ENCODE assay signal across 10 cellular contexts in the genomic region with DNA sequence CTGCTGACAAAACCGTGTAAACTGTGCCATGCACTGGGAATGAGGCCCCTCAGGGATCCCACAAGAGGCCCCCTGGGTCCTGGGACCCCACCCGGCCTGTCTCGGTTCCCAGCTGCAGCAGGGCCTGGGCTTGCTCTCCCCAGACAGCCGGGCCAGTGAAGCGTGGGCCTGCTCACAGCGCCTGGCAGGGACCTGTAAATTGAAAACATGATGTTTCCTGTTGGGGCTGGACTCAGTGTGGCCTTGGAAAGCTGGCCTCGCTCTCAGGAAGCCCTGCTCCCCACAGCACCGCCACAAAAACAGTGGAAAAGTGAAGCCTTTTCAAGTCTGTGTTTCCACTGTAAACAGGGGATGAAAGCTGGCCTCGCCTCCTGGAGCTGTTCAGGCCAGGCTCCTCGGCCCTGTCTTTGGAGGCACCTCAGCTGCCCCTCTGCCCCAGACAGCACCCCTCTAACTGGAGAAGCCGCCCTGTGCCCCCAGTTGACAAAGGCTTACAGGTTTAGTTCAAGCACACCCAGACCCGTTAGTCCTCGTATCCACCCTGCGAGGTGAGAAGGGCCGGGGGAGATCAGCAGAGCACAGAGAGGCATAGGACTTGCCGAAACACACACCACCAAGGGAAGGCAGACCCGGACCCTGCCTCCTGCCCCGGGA.
DNase-seq lines count a peak whose midpoint lies in the region; ATAC-seq, FAIRE-seq and TF ChIP-seq lines count a peak whose summit lies in the region.
"Had no signal": no experiment of that assay in that cellular context is flagged by ENCODE, and none has a peak within 500 bp of the region (broad histone marks: within the 10 kb centered on the region; RNA-seq: fewer than 3 reads in every experiment).

No MANE protein-coding gene starts in this region.

- peak overlapping the region in 1 of 7 donors; percentile 42 for H3K27ac Mint-ChIP-seq in CD4-positive, alpha-beta memory T cell

- POLR2A ChIA-PET in K562 (lab: Yijun Ruan, JAX), result interaction anchor here (0.7 to 1.5 kb wide), 5 partner anchors 11 to 212 kb away, joined by 3 read pairs; no protein-coding TSS in a partner anchor
- POLR2A ChIA-PET in CD4-positive, alpha-beta memory T cell (lab: Charles Lee; ENCODE audit: partially characterized antibody), result no interaction called here

- peaks cover 0 to 3% of the 10 kb centered on the region in 2 donors for H3K36me3 Mint-ChIP-seq in CD4-positive, alpha-beta memory T cell

- DNase-seq in GDM1 (lab: John Stamatoyannopoulos, UW) (peak; percentile 67), K562 (ENCODE audit: extremely low read depth in 1 of 4, low spot score in 3 of 4) (no peak), kidney (peak; percentile 72), sciatic nerve (ENCODE audit: low spot score) (no peak), DMS53 treated with DMSO at 0.1 percent for 48 hours (lab: John Stamatoyannopoulos, UW; ENCODE audit: unreplicated experiment) (no peak)
- DNase-seq in CD4-positive, alpha-beta memory T cell, result no peak
- DNase-seq in activated CD8-positive, alpha-beta memory T cell treated with anti-CD3 and anti-CD28 coated beads, Interleukin-2, amount 50 U/mL, for 4 hours, result no peak
- DNase-seq: COR-L47, HCEC 1CT had no signal

- TF ChIP-seq RAD21 in K562 (CRISPR knock-in tag; conservative IDR thresholded peaks at IDR 0.05 in 1 of 2, IDR thresholded peaks at IDR 0.05 in 1 of 2), result no peak

- TF ChIP-seq EP300 in K562 (IDR thresholded peaks at IDR 0.05; ENCODE audit: low read length), result no peak

- H2AFZ ChIP-seq in K562 (ENCODE audit: low read depth, low read length), result no peak overlapping the region

- H3K36me3 ChIP-seq in K562 (ENCODE audit: control insufficient read depth, insufficient read depth, low read length) (peaks cover 23% of the 10 kb centered on the region), kidney (ENCODE audit: control insufficient read depth in 1 of 2, insufficient read depth in 2 of 2, low read length in 2 of 2) (peaks cover 0 to 4% of the 10 kb centered on the region in 2 donors)
- no peaks in the 10 kb centered on the region for H3K36me3 ChIP-seq in CD4-positive, alpha-beta memory T cell (ENCODE audit: insufficient read depth, low read length)

- in situ Hi-C loops in K562 (cut with MboI), result loop anchor here (25.0 kb wide), 2 partner anchors 90 to 1140 kb away; a partner anchor contains a TSS

- H3K4me1 Mint-ChIP-seq in CD4-positive, alpha-beta memory T cell, result peaks cover 0 to 2% (median under 1%) of the 10 kb centered on the region in 4 donors

- no peaks in the 10 kb centered on the region for H3K27me3 Mint-ChIP-seq in CD4-positive, alpha-beta memory T cell

- peak overlapping the region; percentile 94 for H3K27ac ChIP-seq in K562 (ENCODE audit: extremely low read depth, low read depth, low read length)
- peak overlapping the region; percentile 74 to 81 for H3K27ac ChIP-seq in kidney (ENCODE audit: low read depth in 2 of 2, low read length in 2 of 2)
- H3K27ac ChIP-seq in CD4-positive, alpha-beta memory T cell (ENCODE audit: low read depth, low read length), result no peak overlapping the region

- H3K9me3 ChIP-seq in K562 (replicated peaks; ENCODE audit: control insufficient read depth, insufficient read depth, low read depth, low read length) (no peaks in the 10 kb centered on the region), kidney (ENCODE audit: control insufficient read depth in 1 of 2, low read length in 2 of 2) (no peaks in the 10 kb centered on the region)
- H3K9me3 ChIP-seq in CD4-positive, alpha-beta memory T cell (ENCODE audit: control insufficient read depth in 1 of 2, low read length in 2 of 2), result no peaks in the 10 kb centered on the region

- no peaks in the 10 kb centered on the region for H4K20me1 ChIP-seq in K562 (replicated peaks; ENCODE audit: control insufficient read depth, insufficient read depth, low read length)

- H3K9me1 ChIP-seq in K562 (ENCODE audit: control insufficient read depth, insufficient read depth, low read length), result no peaks in the 10 kb centered on the region

- ATAC-seq in K562 (no peak), sciatic nerve (peak; percentile 66), GM21528 (IDR thresholded peaks at IDR 0.05; ENCODE audit: low FRiP score, unreplicated experiment) (no peak)

- FAIRE-seq in K562 (lab: Jason Lieb, UNC) (no peak), kidney (lab: Jason Lieb, UNC) (no peak)

- H3K4me3 ChIP-seq in K562, result no peak overlapping the region
- H3K4me3 ChIP-seq in kidney (ENCODE audit: low read length in 2 of 2), result no peak overlapping the region
- no peak overlapping the region for H3K4me3 ChIP-seq in CD4-positive, alpha-beta memory T cell (ENCODE audit: low read length in 2 of 2)

- no peaks in the 10 kb centered on the region for H3K9me3 Mint-ChIP-seq in CD4-positive, alpha-beta memory T cell

- TF ChIP-seq CTCF in K562 (IDR thresholded peaks at IDR 0.05 in 2 of 3, conservative IDR thresholded peaks at IDR 0.05 in 1 of 3; ENCODE audit: insufficient read depth in 2 of 3, low read depth in 1 of 3, low read length in 3 of 3), result no peak
- no peak for TF ChIP-seq CTCF in kidney (IDR thresholded peaks at IDR 0.05; ENCODE audit: borderline replicate concordance, extremely low read depth, insufficient read depth)

- H3K27me3 ChIP-seq in K562 (ENCODE audit: control insufficient read depth in 2 of 2, insufficient read depth in 2 of 2, low read length in 2 of 2), result no peaks in the 10 kb centered on the region
- no peaks in the 10 kb centered on the region for H3K27me3 ChIP-seq in CD4-positive, alpha-beta memory T cell (ENCODE audit: insufficient read depth, low read length)

- CTCF ChIA-PET in K562 (lab: Yijun Ruan, JAX; ENCODE audit: low intra/inter-chr PET ratio), result interaction anchor here (1.0 kb wide), 1 partner anchor 18 kb away, joined by 4 read pairs; no protein-coding TSS in a partner anchor
- CTCF ChIA-PET in CD4-positive, alpha-beta memory T cell (lab: Charles Lee; ENCODE audit: partially characterized antibody), result interaction anchor here (0.5 to 1.5 kb wide), 2 partner anchors 18 to 1147 kb away, joined by 3 to 5 read pairs; no protein-coding TSS in a partner anchor

- H3K4me2 ChIP-seq in K562 (ENCODE audit: insufficient read depth, low read length), result no peak overlapping the region

- 77% methylated on average over 18 of the region's 18 CpGs for WGBS in K562 (ENCODE audit: insufficient coverage, low coverage, missing lambda C conversion rate)

- H3K4me1 ChIP-seq in K562 (replicated peaks in 1 of 2; ENCODE audit: control insufficient read depth in 2 of 2, insufficient read depth in 2 of 2, low read length in 2 of 2) (peaks cover 67 to 78% of the 10 kb centered on the region in 2 experiments), kidney (ENCODE audit: control insufficient read depth in 1 of 2, insufficient read depth in 1 of 2, low read depth in 1 of 2, low read length in 2 of 2) (peaks cover 62 to 78% of the 10 kb centered on the region in 2 donors)
- no peaks in the 10 kb centered on the region for H3K4me1 ChIP-seq in CD4-positive, alpha-beta memory T cell (ENCODE audit: insufficient read depth, low read length)

- intact Hi-C loops in K562 (cut with micrococcal nuclease) (no loop called here), kidney (cut with DNase I) (no loop called here), sciatic nerve (cut with DNase I) (no loop called here)
- intact Hi-C loops in CD4-positive, alpha-beta memory T cell (cut with micrococcal nuclease), result no loop called here

- H3K9ac ChIP-seq in K562 (ENCODE audit: insufficient read depth in 1 of 2, low read depth in 2 of 2, low read length in 2 of 2) (peak overlapping the region; percentile 74 to 80; a peak in 3 of 4 replicates), kidney (ENCODE audit: low read length in 2 of 2) (peak overlapping the region in 1 of 2 donors; percentile 58)

- no TSS peak for BruUV-seq in K562 (replicated peaks; lab: Mats Ljungman, UMichigan)

- no peak for TF ChIP-seq POLR2A in K562 (conservative IDR thresholded peaks at IDR 0.05)

- peaks cover 22% of the 10 kb centered on the region; the same call in 2 of the 3 replicates for H3K79me2 ChIP-seq in K562 (ENCODE audit: control insufficient read depth, insufficient read depth, low read length)

- H3K4me3 Mint-ChIP-seq in CD4-positive, alpha-beta memory T cell, result no peak overlapping the region

TF ChIP-seq in K562, 482 proteins besides CTCF, POLR2A, EP300 and RAD21 (continues in another document):
- no peak for TF ChIP-seq GTF2E2 (tag; IDR thresholded peaks at IDR 0.05)
- TF ChIP-seq HIVEP1 (CRISPR knock-in tag; IDR thresholded peaks at IDR 0.05), result no peak
- no peak for TF ChIP-seq SMARCA5 (IDR thresholded peaks at IDR 0.05)
- TF ChIP-seq, protein P1, sequence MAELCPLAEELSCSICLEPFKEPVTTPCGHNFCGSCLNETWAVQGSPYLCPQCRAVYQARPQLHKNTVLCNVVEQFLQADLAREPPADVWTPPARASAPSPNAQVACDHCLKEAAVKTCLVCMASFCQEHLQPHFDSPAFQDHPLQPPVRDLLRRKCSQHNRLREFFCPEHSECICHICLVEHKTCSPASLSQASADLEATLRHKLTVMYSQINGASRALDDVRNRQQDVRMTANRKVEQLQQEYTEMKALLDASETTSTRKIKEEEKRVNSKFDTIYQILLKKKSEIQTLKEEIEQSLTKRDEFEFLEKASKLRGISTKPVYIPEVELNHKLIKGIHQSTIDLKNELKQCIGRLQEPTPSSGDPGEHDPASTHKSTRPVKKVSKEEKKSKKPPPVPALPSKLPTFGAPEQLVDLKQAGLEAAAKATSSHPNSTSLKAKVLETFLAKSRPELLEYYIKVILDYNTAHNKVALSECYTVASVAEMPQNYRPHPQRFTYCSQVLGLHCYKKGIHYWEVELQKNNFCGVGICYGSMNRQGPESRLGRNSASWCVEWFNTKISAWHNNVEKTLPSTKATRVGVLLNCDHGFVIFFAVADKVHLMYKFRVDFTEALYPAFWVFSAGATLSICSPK (IDR thresholded peaks at IDR 0.05; ENCODE audit: borderline replicate concordance), result no peak

Comparison
In these comparisons a context has a peak if more than half of its experiments do, and no peak if none do; other contexts are left out.
1. DNase-seq: peak in GDM1 (single experiment) and kidney (single experiment); none in K562 (0 of 4), sciatic nerve (single experiment), DMS53 treated with DMSO at 0.1 percent for 48 hours (single experiment), CD4-positive, alpha-beta memory T cell (0 of 5) and activated CD8-positive, alpha-beta memory T cell treated with anti-CD3 and anti-CD28 coated beads, Interleukin-2, amount 50 U/mL, for 4 hours (single experiment).